In the genomic region with DNA sequence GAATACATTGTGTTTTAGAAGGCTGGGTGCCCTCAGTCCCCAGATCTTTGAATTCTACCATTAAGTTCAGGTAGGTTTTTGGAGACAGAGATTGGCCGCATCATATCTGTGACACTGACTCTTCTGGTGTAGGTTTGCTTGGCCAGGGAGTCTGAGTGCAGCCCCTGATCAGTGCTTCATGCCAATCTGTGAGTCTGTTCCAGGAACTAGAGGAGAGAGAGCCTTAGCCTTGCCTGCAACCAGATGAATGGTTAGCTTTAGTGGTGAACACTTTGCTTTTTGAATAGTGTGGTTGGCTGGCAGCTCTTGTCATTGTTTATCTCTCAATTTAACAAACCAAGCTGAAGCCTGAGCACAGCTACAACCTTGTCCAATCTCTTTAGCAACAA, we compare ENCODE assay signal across 14 cellular contexts.
DNase-seq lines count a peak whose midpoint lies in the region; ATAC-seq and TF ChIP-seq lines count a peak whose summit lies in the region.
"Had no signal": no experiment of that assay in that cellular context is flagged by ENCODE, and none has a peak within 500 bp of the region (broad histone marks: within the 10 kb centered on the region; RNA-seq: fewer than 3 reads in every experiment).

No MANE protein-coding gene starts in this region.

- H3K4me3 ChIP-seq in breast epithelium: no peak overlapping the region
- no peak overlapping the region for H3K4me3 ChIP-seq in mammary epithelial cell (replicated peaks in 1 of 3; ENCODE audit: insufficient read depth in 1 of 3, low read depth in 2 of 3, low read length in 3 of 3)
- no peak overlapping the region for H3K4me3 ChIP-seq in MG63

- CTCF ChIA-PET in mammary epithelial cell (lab: Charles Lee; ENCODE audit: low non-redundant PET): interaction anchor here (1.3 kb wide), 1 partner anchor 80 kb away, joined by 12 read pairs; no protein-coding TSS in a partner anchor

- TF ChIP-seq POLR2A in breast epithelium (IDR thresholded peaks at IDR 0.05): no peak

- WGBS in mammary epithelial cell (ENCODE audit: low coverage, missing lambda C conversion rate): no CpG with 5 or more reads among the region's 1 CpG

- H3K36me3 ChIP-seq in breast epithelium: no peaks in the 10 kb centered on the region
- H3K36me3 ChIP-seq in mammary epithelial cell (ENCODE audit: insufficient read depth, low read length): no peaks in the 10 kb centered on the region
- H3K36me3 ChIP-seq in MG63: no peaks in the 10 kb centered on the region

- in situ Hi-C loops in mammary epithelial cell (cut with MboI; ENCODE audit: low sequenced_read_pairs in 2 of 2): no loop called here

- TF ChIP-seq CTCF in breast epithelium (IDR thresholded peaks at IDR 0.05) (no peak), mammary epithelial cell (conservative IDR thresholded peaks at IDR 0.05 in 1 of 2, IDR thresholded peaks at IDR 0.05 in 1 of 2; ENCODE audit: extremely low read depth in 1 of 2, insufficient read depth in 1 of 2, low read depth in 1 of 2, low read length in 2 of 2) (no peak)

- peaks cover 7 to 17% of the 10 kb centered on the region in 2 donors for H3K4me1 ChIP-seq in breast epithelium
- H3K4me1 ChIP-seq in mammary epithelial cell (ENCODE audit: insufficient read depth, low read length): peaks cover 25% of the 10 kb centered on the region

- DNase-seq in breast epithelium (ENCODE audit: low spot score in 2 of 2) (no peak), mammary epithelial cell (no peak), MG63 (peak; percentile 44), fibroblast of peridontal ligament (ENCODE audit: extremely low read depth) (peak; percentile 42), amniotic stem cell (lab: John Stamatoyannopoulos, UW) (no peak), SKM-1 (lab: John Stamatoyannopoulos, UW; ENCODE audit: unreplicated experiment) (no peak)
- DNase-seq: AML-193, MV-4-11, NCI-H1436, NCI-H2029 treated with DMSO at 0.1 percent for 48 hours, NCI-H510A, NCI-H82, SHP77 treated with DMSO at 0.1 percent for 48 hours had no signal

- intact Hi-C loops in breast epithelium (cut with DNase I; ENCODE audit: low total_unique reads): no loop called here
- intact Hi-C loops in mammary epithelial cell (cut with micrococcal nuclease): loop anchor here (5.0 kb wide), 1 partner anchor 61 kb away; no protein-coding TSS in a partner anchor

- dilution Hi-C loops in mammary epithelial cell (cut with HindIII; ENCODE audit: low sequenced_read_pairs): loop anchor here (5.0 kb wide), 4 partner anchors 64 to 191 kb away; partner anchors contain the start of gene LASP1

- no peak for ATAC-seq in GM19035 (IDR thresholded peaks at IDR 0.05; ENCODE audit: unreplicated experiment)

- H3K9ac ChIP-seq in mammary epithelial cell (ENCODE audit: insufficient read depth, low read length): no peak overlapping the region

- H3K27ac ChIP-seq in breast epithelium: peak overlapping the region; percentile 14 to 48
- H3K27ac ChIP-seq in mammary epithelial cell (ENCODE audit: insufficient read depth, low read depth, low read length): no peak overlapping the region

- H2AFZ ChIP-seq in mammary epithelial cell (ENCODE audit: low read depth, low read length): no peak overlapping the region

- no peaks in the 10 kb centered on the region for H3K79me2 ChIP-seq in mammary epithelial cell (ENCODE audit: insufficient read depth, low read length)

- H3K27me3 ChIP-seq in breast epithelium: no peaks in the 10 kb centered on the region
- H3K27me3 ChIP-seq in mammary epithelial cell (ENCODE audit: insufficient read depth, low read length): no peaks in the 10 kb centered on the region
- H3K27me3 ChIP-seq in MG63: no peaks in the 10 kb centered on the region; the same call in 1 of the 2 replicates

- no TSS peak for BruUV-seq in mammary epithelial cell (replicated peaks; lab: Mats Ljungman, UMichigan)

- H3K4me2 ChIP-seq in mammary epithelial cell (ENCODE audit: insufficient read depth, low read depth, low read length): no peak overlapping the region

- no peaks in the 10 kb centered on the region for H3K9me3 ChIP-seq in breast epithelium
- H3K9me3 ChIP-seq in mammary epithelial cell (replicated peaks; ENCODE audit: insufficient read depth, low read length): no peaks in the 10 kb centered on the region
- no peaks in the 10 kb centered on the region for H3K9me3 ChIP-seq in MG63

- H4K20me1 ChIP-seq in mammary epithelial cell (ENCODE audit: insufficient read depth, low read length): no peaks in the 10 kb centered on the region

Comparison
In these comparisons a context has a peak if more than half of its experiments do, and no peak if none do; other contexts are left out.
1. DNase-seq: peak in MG63 (single experiment) and fibroblast of peridontal ligament (single experiment); none in breast epithelium (0 of 2), mammary epithelial cell (single experiment), amniotic stem cell (single experiment) and SKM-1 (single experiment).